Comparison of ENCODE assay signal across 1 cellular context in the genomic region with DNA sequence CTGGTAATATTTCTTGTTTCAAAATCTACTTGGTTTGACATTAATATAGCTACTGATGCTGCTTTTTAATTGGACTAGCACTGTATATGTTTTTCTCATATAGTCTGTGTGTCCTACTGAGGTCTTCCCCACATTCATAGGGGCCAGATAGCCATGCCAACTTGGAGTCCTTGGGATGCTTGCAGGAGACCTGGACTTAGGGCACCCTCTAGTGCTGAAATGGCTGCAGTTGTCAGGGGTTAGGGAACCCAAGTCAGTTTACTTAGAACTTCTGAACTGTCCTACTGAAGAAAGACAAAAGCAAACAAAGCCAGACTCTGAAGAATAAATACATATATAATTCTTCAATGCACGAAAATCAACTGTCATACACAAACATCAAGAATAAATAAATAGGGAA.
TF ChIP-seq lines count a peak whose summit lies in the region.

No MANE protein-coding gene starts in this region.

TF ChIP-seq in H1, 55 proteins besides CTCF, POLR2A, EP300 and RAD21 (continued from another document):
- no peak for TF ChIP-seq CEBPB (IDR thresholded peaks at IDR 0.05; ENCODE audit: low read depth, low read length)
- TF ChIP-seq SP1 (IDR thresholded peaks at IDR 0.05; ENCODE audit: low read depth, low read length), result no peak
- TF ChIP-seq CHD1 (IDR thresholded peaks at IDR 0.05; ENCODE audit: low read depth, low read length), result no peak
- no peak for TF ChIP-seq TAF1 (IDR thresholded peaks at IDR 0.05; ENCODE audit: low read depth, low read length)
- TF ChIP-seq GABPA (IDR thresholded peaks at IDR 0.05; ENCODE audit: borderline replicate concordance, insufficient read depth, low read length), result no peak
- TF ChIP-seq FOSL1 (IDR thresholded peaks at IDR 0.05; ENCODE audit: insufficient read depth, low read depth, low read length), result no peak
- no peak for TF ChIP-seq BACH1 (IDR thresholded peaks at IDR 0.05; ENCODE audit: low read length)
- TF ChIP-seq HDAC2 (IDR thresholded peaks at IDR 0.05; ENCODE audit: borderline replicate concordance in 1 of 2, low read depth in 2 of 2, low read length in 2 of 2), result no peak
- TF ChIP-seq, protein P1, sequence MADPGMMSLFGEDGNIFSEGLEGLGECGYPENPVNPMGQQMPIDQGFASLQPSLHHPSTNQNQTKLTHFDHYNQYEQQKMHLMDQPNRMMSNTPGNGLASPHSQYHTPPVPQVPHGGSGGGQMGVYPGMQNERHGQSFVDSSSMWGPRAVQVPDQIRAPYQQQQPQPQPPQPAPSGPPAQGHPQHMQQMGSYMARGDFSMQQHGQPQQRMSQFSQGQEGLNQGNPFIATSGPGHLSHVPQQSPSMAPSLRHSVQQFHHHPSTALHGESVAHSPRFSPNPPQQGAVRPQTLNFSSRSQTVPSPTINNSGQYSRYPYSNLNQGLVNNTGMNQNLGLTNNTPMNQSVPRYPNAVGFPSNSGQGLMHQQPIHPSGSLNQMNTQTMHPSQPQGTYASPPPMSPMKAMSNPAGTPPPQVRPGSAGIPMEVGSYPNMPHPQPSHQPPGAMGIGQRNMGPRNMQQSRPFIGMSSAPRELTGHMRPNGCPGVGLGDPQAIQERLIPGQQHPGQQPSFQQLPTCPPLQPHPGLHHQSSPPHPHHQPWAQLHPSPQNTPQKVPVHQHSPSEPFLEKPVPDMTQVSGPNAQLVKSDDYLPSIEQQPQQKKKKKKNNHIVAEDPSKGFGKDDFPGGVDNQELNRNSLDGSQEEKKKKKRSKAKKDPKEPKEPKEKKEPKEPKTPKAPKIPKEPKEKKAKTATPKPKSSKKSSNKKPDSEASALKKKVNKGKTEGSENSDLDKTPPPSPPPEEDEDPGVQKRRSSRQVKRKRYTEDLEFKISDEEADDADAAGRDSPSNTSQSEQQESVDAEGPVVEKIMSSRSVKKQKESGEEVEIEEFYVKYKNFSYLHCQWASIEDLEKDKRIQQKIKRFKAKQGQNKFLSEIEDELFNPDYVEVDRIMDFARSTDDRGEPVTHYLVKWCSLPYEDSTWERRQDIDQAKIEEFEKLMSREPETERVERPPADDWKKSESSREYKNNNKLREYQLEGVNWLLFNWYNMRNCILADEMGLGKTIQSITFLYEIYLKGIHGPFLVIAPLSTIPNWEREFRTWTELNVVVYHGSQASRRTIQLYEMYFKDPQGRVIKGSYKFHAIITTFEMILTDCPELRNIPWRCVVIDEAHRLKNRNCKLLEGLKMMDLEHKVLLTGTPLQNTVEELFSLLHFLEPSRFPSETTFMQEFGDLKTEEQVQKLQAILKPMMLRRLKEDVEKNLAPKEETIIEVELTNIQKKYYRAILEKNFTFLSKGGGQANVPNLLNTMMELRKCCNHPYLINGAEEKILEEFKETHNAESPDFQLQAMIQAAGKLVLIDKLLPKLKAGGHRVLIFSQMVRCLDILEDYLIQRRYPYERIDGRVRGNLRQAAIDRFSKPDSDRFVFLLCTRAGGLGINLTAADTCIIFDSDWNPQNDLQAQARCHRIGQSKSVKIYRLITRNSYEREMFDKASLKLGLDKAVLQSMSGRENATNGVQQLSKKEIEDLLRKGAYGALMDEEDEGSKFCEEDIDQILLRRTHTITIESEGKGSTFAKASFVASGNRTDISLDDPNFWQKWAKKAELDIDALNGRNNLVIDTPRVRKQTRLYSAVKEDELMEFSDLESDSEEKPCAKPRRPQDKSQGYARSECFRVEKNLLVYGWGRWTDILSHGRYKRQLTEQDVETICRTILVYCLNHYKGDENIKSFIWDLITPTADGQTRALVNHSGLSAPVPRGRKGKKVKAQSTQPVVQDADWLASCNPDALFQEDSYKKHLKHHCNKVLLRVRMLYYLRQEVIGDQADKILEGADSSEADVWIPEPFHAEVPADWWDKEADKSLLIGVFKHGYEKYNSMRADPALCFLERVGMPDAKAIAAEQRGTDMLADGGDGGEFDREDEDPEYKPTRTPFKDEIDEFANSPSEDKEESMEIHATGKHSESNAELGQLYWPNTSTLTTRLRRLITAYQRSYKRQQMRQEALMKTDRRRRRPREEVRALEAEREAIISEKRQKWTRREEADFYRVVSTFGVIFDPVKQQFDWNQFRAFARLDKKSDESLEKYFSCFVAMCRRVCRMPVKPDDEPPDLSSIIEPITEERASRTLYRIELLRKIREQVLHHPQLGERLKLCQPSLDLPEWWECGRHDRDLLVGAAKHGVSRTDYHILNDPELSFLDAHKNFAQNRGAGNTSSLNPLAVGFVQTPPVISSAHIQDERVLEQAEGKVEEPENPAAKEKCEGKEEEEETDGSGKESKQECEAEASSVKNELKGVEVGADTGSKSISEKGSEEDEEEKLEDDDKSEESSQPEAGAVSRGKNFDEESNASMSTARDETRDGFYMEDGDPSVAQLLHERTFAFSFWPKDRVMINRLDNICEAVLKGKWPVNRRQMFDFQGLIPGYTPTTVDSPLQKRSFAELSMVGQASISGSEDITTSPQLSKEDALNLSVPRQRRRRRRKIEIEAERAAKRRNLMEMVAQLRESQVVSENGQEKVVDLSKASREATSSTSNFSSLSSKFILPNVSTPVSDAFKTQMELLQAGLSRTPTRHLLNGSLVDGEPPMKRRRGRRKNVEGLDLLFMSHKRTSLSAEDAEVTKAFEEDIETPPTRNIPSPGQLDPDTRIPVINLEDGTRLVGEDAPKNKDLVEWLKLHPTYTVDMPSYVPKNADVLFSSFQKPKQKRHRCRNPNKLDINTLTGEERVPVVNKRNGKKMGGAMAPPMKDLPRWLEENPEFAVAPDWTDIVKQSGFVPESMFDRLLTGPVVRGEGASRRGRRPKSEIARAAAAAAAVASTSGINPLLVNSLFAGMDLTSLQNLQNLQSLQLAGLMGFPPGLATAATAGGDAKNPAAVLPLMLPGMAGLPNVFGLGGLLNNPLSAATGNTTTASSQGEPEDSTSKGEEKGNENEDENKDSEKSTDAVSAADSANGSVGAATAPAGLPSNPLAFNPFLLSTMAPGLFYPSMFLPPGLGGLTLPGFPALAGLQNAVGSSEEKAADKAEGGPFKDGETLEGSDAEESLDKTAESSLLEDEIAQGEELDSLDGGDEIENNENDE (IDR thresholded peaks at IDR 0.05; ENCODE audit: insufficient replicate concordance, low read length), result no peak
